8 cellular contexts compared by ENCODE assay signal in genomic region chr17:62065611-62066468, GRCh38. TPM values are rescaled to one million over a fixed set of nuclear protein-coding genes. Genes with fewer than 3 reads are reported as not detected.
DNase-seq lines count a peak whose midpoint lies in the region; ATAC-seq and TF ChIP-seq lines count a peak whose summit lies in the region.

No MANE protein-coding gene starts in this region.

- 2% methylated on average over 51 of the region's 51 CpGs for WGBS in heart right ventricle, 2 donors
- 2 to 3% methylated on average over 37 to 47 of the region's 51 CpGs for WGBS in upper lobe of left lung, 2 donors

- H3K27me3 ChIP-seq in heart right ventricle = no peaks in the 10 kb centered on the region
- no peaks in the 10 kb centered on the region for H3K27me3 ChIP-seq in upper lobe of left lung

- peak; percentile 91 for ATAC-seq in HG02870 (IDR thresholded peaks at IDR 0.05; ENCODE audit: unreplicated experiment)
- peak; percentile 94 to 95 (median 94) for ATAC-seq in T-cell (replicated peaks in 1 of 4)
- ATAC-seq in heart right ventricle = peak; percentile 99 to 100 (median 100)
- peak; percentile 99 to 100 for ATAC-seq in upper lobe of left lung (ENCODE audit: low FRiP score in 2 of 2)

- no peak for TF ChIP-seq EP300 in upper lobe of left lung (IDR thresholded peaks at IDR 0.05)

- H3K9me3 ChIP-seq in heart right ventricle (no peaks in the 10 kb centered on the region), upper lobe of left lung (no peaks in the 10 kb centered on the region)

- DNase-seq in GM13976 (ENCODE audit: low spot score) = peak; percentile 98
- peak; percentile 97 for DNase-seq in NCI-H146 (lab: John Stamatoyannopoulos, UW)
- DNase-seq in T-cell = peak; percentile 95 to 100 (median 98)
- DNase-seq in amniotic epithelial cell (ENCODE audit: low read depth) = peak; percentile 95
- peak; percentile 99 for DNase-seq in heart right ventricle
- peak; percentile 98 to 100 (median 99) for DNase-seq in posterior cingulate gyrus
- peak; percentile 99 for DNase-seq in upper lobe of left lung

- H3K4me1 ChIP-seq in heart right ventricle = peaks cover 0 to 38% (median 29%) of the 10 kb centered on the region in 9 donors
- peaks cover 19 to 33% (median 26%) of the 10 kb centered on the region in 4 donors for H3K4me1 ChIP-seq in upper lobe of left lung

- H3K27ac ChIP-seq in heart right ventricle (peak overlapping the region; percentile 92 to 100 (median 99)), upper lobe of left lung (peak overlapping the region; percentile 98 to 100 (median 99))

- peak; percentile 84 for TF ChIP-seq CTCF in GM13976 (IDR thresholded peaks at IDR 0.05; ENCODE audit: borderline replicate concordance, control extremely low read depth, extremely low read depth, insufficient read depth, missing control alignments)
- peak; percentile 88 to 98 (median 93) for TF ChIP-seq CTCF in heart right ventricle (IDR thresholded peaks at IDR 0.05)
- TF ChIP-seq CTCF in upper lobe of left lung (IDR thresholded peaks at IDR 0.05) = peak; percentile 81 to 93 (median 88)

- H3K4me3 Mint-ChIP-seq in T-cell = peak overlapping the region; percentile 95 to 98 (median 97)

- CTCF ChIA-PET in T-cell (lab: Charles Lee) = interaction anchor here (0.5 to 1.4 kb wide), 19 partner anchors 9 to 1389 kb away, joined by 3 to 14 read pairs (median 3); partner anchors contain the start of genes BCAS3 (in 1 of the 2) and BRIP1 (in 1 of the 2)

- peak overlapping the region; percentile 63 to 99 (median 94) for H3K4me3 ChIP-seq in heart right ventricle
- peak overlapping the region; percentile 64 to 91 (median 84) for H3K4me3 ChIP-seq in upper lobe of left lung

- no peaks in the 10 kb centered on the region for H3K27me3 Mint-ChIP-seq in T-cell

- intact Hi-C loops in heart right ventricle (cut with DNase I) = loop anchor here in 9 of 10 donors (1.0 to 10.0 kb wide), 11 partner anchors 61 to 1391 kb away; partner anchors contain the start of genes INTS2 (in 7 of the 9), BCAS3 (in 1 of the 9) and BRIP1 (in 1 of the 9)
- intact Hi-C loops in posterior cingulate gyrus (cut with DNase I) = loop anchor here (1.0 kb wide), 2 partner anchors 139 to 654 kb away; partner anchors contain the start of gene INTS2

- peak overlapping the region; percentile 95 to 98 for H3K27ac Mint-ChIP-seq in T-cell

- H3K9me3 Mint-ChIP-seq in T-cell = no peaks in the 10 kb centered on the region

- H3K4me1 Mint-ChIP-seq in T-cell = peaks cover 31 to 36% (median 33%) of the 10 kb centered on the region in 3 donors

- POLR2A ChIA-PET in T-cell (lab: Charles Lee) = interaction anchor here (0.5 to 1.0 kb wide), 9 partner anchors 13 to 647 kb away, joined by 3 to 8 read pairs (median 3); no protein-coding TSS in a partner anchor

- TF ChIP-seq POLR2A in upper lobe of left lung (IDR thresholded peaks at IDR 0.05) = peak in 2 of 4 donors; percentile 61 to 86

- H3K36me3 ChIP-seq in heart right ventricle (peaks cover 0 to 22% (median 0%) of the 10 kb centered on the region in 9 donors), upper lobe of left lung (peaks cover 0 to 4% (median 2%) of the 10 kb centered on the region in 4 donors)

- H3K36me3 Mint-ChIP-seq in T-cell = peaks cover 13% of the 10 kb centered on the region

- in situ Hi-C loops in GM13976 (cut with MboI; ENCODE audit: low sequenced_read_pairs, unreplicated experiment) = no loop called here

RNA-seq across cellular contexts. Expression of gene MED13, which starts 0.8 kb away (rescaled TPM):
- total RNA-seq in T-cell (10 to 100 TPM; 60.8 to 82.4 (median 77.6) TPM), heart right ventricle (10 to 100 TPM; 29.1 to 51.6 (median 37.0) TPM), upper lobe of left lung (100 to 1,000 TPM in 2 of 6 donors, 10 to 100 TPM in 4; 52.7 to 109 (median 71.3) TPM)
- 1 to 10 TPM; 4.1 to 5.8 TPM for polyA plus RNA-seq in heart right ventricle

Comparison
In these comparisons a context has a peak if more than half of its experiments do, and no peak if none do; other contexts are left out.
1. Peak in every context shown above with its lines: DNase-seq, ATAC-seq, H3K4me3 ChIP-seq and H3K27ac ChIP-seq.